Comparison of ENCODE assay signal across 8 cellular contexts in genomic region chr7:128863433-128863989, GRCh38. TPM values are rescaled to one million over a fixed set of nuclear protein-coding genes. Genes with fewer than 3 reads are reported as not detected.
DNase-seq lines count a peak whose midpoint lies in the region; ATAC-seq and TF ChIP-seq lines count a peak whose summit lies in the region.

No MANE protein-coding gene starts in this region.

- peak overlapping the region; percentile 99 for H3K4me3 Mint-ChIP-seq in osteocyte (ENCODE audit: unreplicated experiment)

- peak; percentile 41 to 52 for DNase-seq in AML-193 (lab: John Stamatoyannopoulos, UW)
- DNase-seq in NCI-H69 (lab: John Stamatoyannopoulos, UW): peak; percentile 79
- peak; percentile 48 for DNase-seq in activated T-cell treated with anti-CD3 and anti-CD28 coated beads, Interleukin-2, amount 50 U/mL, for 1 hour
- DNase-seq in fibroblast of the aortic adventitia (ENCODE audit: low read depth): peak; percentile 79
- no peak for DNase-seq in osteocyte (ENCODE audit: extremely low spot score, unreplicated experiment)
- no peak for DNase-seq in HPDE6-E6E7 (ENCODE audit: extremely low spot score)

- H3K9me3 Mint-ChIP-seq in osteocyte (ENCODE audit: unreplicated experiment): no peaks in the 10 kb centered on the region

- no peaks in the 10 kb centered on the region for H3K27me3 Mint-ChIP-seq in osteocyte (ENCODE audit: unreplicated experiment)

- peaks cover 20% of the 10 kb centered on the region for H3K36me3 Mint-ChIP-seq in osteocyte (ENCODE audit: unreplicated experiment)

- H3K4me3 ChIP-seq in fibroblast of the aortic adventitia (ENCODE audit: low read depth, low read length): peak overlapping the region; percentile 81

- H3K27ac Mint-ChIP-seq in osteocyte (ENCODE audit: unreplicated experiment): peak overlapping the region; percentile 94

- peaks cover 44% of the 10 kb centered on the region for H3K4me1 Mint-ChIP-seq in osteocyte (ENCODE audit: unreplicated experiment)

- TF ChIP-seq CTCF in fibroblast of the aortic adventitia (IDR thresholded peaks at IDR 0.05; ENCODE audit: insufficient read depth, low read length): peak; percentile 70
- TF ChIP-seq CTCF in osteocyte (IDR thresholded peaks at IDR 0.05): peak; percentile 62

- ATAC-seq in GM18502 (IDR thresholded peaks at IDR 0.05; ENCODE audit: poor library complexity, unreplicated experiment) (peak; percentile 44), HG03139 (IDR thresholded peaks at IDR 0.05; ENCODE audit: unreplicated experiment) (peak; percentile 43)

RNA-seq across cellular contexts. Expression of gene ATP6V1F, which starts 0.9 kb away (rescaled TPM):
- total RNA-seq in fibroblast of the aortic adventitia (ENCODE audit: low replicate concordance) (6.1 and 76.7 TPM in 2 replicates), osteocyte (161 and 162 TPM in 2 replicates)

RNA-seq across cellular contexts. Expression of gene FLNC, which starts 33.3 kb away (rescaled TPM):
- total RNA-seq in fibroblast of the aortic adventitia (ENCODE audit: low replicate concordance): 43.7 and 193 TPM in 2 replicates
- total RNA-seq in osteocyte: 26.9 and 28.6 TPM in 2 replicates

RNA-seq across cellular contexts. Expression of gene KCP, which starts 47.0 kb away (rescaled TPM):
- 0.09 and 1.6 TPM in 2 replicates for total RNA-seq in fibroblast of the aortic adventitia (ENCODE audit: low replicate concordance)
- total RNA-seq in osteocyte: 0.55 and 0.70 TPM in 2 replicates

Comparison
In these comparisons a context has a peak if more than half of its experiments do, and no peak if none do; other contexts are left out.
1. DNase-seq: peak in AML-193 (2 of 2), NCI-H69 (single experiment), activated T-cell treated with anti-CD3 and anti-CD28 coated beads, Interleukin-2, amount 50 U/mL, for 1 hour (single experiment) and fibroblast of the aortic adventitia (single experiment); none in osteocyte (single experiment) and HPDE6-E6E7 (single experiment).